9 cellular contexts compared by ENCODE assay signal in the genomic region with DNA sequence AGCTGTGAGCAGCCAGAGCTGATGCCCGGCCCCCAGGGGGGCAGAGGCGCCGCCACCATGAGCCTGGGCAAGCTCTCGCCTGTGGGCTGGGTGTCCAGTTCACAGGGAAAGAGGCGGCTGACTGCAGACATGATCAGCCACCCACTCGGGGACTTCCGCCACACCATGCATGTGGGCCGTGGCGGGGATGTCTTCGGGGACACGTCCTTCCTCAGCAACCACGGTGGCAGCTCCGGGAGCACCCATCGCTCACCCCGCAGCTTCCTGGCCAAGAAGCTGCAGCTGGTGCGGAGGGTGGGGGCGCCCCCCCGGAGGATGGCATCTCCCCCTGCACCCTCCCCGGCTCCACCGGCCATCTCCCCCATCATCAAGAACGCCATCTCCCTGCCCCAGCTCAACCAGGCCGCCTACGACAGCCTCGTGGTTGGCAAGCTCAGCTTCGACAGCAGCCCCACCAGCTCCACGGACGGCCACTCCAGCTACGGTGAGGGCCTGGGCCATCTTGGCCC. TPM values are rescaled to one million over a fixed set of nuclear protein-coding genes. Genes with fewer than 3 reads are reported as not detected.
DNase-seq lines count a peak whose midpoint lies in the region; ATAC-seq lines count a peak whose summit lies in the region.
"Had no signal": no experiment of that assay in that cellular context is flagged by ENCODE, and none has a peak within 500 bp of the region (broad histone marks: within the 10 kb centered on the region; RNA-seq: fewer than 3 reads in every experiment).

No MANE protein-coding gene starts in this region.

- peak overlapping the region in 10 of 11 experiments; percentile 11 to 67 (median 27); a peak in 14 of 22 replicates for H3K9ac ChIP-seq in BLaER1 treated with 17β-estradiol and CSF1 and Interleukin-3, amounts not matched to agents 10 nM and 100 nM

- no peaks in the 10 kb centered on the region for H3K9me3 ChIP-seq in BLaER1 treated with 17β-estradiol and CSF1 and Interleukin-3, amounts not matched to agents 10 nM and 100 nM (replicated peaks in 1 of 11)

- peaks cover 24 to 36% of the 10 kb centered on the region in 2 donors for H3K4me1 Mint-ChIP-seq in natural killer cell treated with Interleukin-12 subunit alpha and Interleukin-12 subunit beta and Interleukin-15 and Interleukin-18, amount 100 ng/mL, for 72 hours (ENCODE audit: low read depth in 2 of 2)

- H4K20me1 ChIP-seq in BLaER1 treated with 17β-estradiol and CSF1 and Interleukin-3, amounts not matched to agents 10 nM and 100 nM = peaks cover 0 to 3% (median 0%) of the 10 kb centered on the region in 11 experiments; a peak in 8 of 22 replicates

- peak overlapping the region in 7 of 11 experiments; percentile 17 to 77 (median 66); a peak in 14 of 22 replicates for H3K27ac ChIP-seq in BLaER1 treated with 17β-estradiol and CSF1 and Interleukin-3, amounts not matched to agents 10 nM and 100 nM
- peak overlapping the region; percentile 89 for H3K27ac ChIP-seq in caudate nucleus (ENCODE audit: low read depth, low read length)

- peak overlapping the region; percentile 82 to 84 for H3K27ac Mint-ChIP-seq in natural killer cell treated with Interleukin-12 subunit alpha and Interleukin-12 subunit beta and Interleukin-15 and Interleukin-18, amount 100 ng/mL, for 72 hours

- H3K9me3 Mint-ChIP-seq in natural killer cell treated with Interleukin-12 subunit alpha and Interleukin-12 subunit beta and Interleukin-15 and Interleukin-18, amount 100 ng/mL, for 72 hours = no peaks in the 10 kb centered on the region

- peak overlapping the region; percentile 52 to 93 (median 89) for H3K4me2 ChIP-seq in BLaER1 treated with 17β-estradiol and CSF1 and Interleukin-3, amounts not matched to agents 10 nM and 100 nM

- no peaks in the 10 kb centered on the region for H3K36me3 ChIP-seq in BLaER1 treated with 17β-estradiol and CSF1 and Interleukin-3, amounts not matched to agents 10 nM and 100 nM

- DNase-seq in activated CD4-positive, alpha-beta T cell treated with anti-CD3 and anti-CD28 coated beads for 1 hour = peak; percentile 23
- DNase-seq in caudate nucleus (lab: John Stamatoyannopoulos, UW) (peak in 24 of 61 donors; percentile 17 to 70 (median 44)), NCI-H1092 (lab: John Stamatoyannopoulos, UW) (no peak), HuH-7.5 (ENCODE audit: low spot score) (no peak), NCI-H2107 treated with DMSO at 0.1 percent for 48 hours (lab: John Stamatoyannopoulos, UW; ENCODE audit: unreplicated experiment) (no peak), DMS114 treated with DMSO at 0.1 percent for 48 hours (lab: John Stamatoyannopoulos, UW; ENCODE audit: unreplicated experiment) (no peak)
- peak; percentile 90 for DNase-seq in natural killer cell treated with Interleukin-12 subunit alpha and Interleukin-12 subunit beta and Interleukin-15 and Interleukin-18, amount 100 ng/mL, for 72 hours (ENCODE audit: low spot score)

- no peaks in the 10 kb centered on the region for H3K36me3 Mint-ChIP-seq in natural killer cell treated with Interleukin-12 subunit alpha and Interleukin-12 subunit beta and Interleukin-15 and Interleukin-18, amount 100 ng/mL, for 72 hours

- H3K27me3 Mint-ChIP-seq in natural killer cell treated with Interleukin-12 subunit alpha and Interleukin-12 subunit beta and Interleukin-15 and Interleukin-18, amount 100 ng/mL, for 72 hours = peaks cover 17 to 18% of the 10 kb centered on the region in 2 donors

- peak; percentile 71 to 82 for ATAC-seq in natural killer cell treated with Interleukin-12 subunit alpha and Interleukin-12 subunit beta and Interleukin-15 and Interleukin-18, amount 100 ng/mL, for 72 hours

- peaks cover 14 to 44% (median 27%) of the 10 kb centered on the region in 11 experiments for H3K27me3 ChIP-seq in BLaER1 treated with 17β-estradiol and CSF1 and Interleukin-3, amounts not matched to agents 10 nM and 100 nM

- H3K4me3 Mint-ChIP-seq in natural killer cell treated with Interleukin-12 subunit alpha and Interleukin-12 subunit beta and Interleukin-15 and Interleukin-18, amount 100 ng/mL, for 72 hours = peak overlapping the region; percentile 80

- H3K4me3 ChIP-seq in BLaER1 treated with 17β-estradiol and CSF1 and Interleukin-3, amounts not matched to agents 10 nM and 100 nM = peak overlapping the region in 8 of 10 experiments; percentile 6 to 50 (median 24); a peak in 10 of 20 replicates

- peaks cover 37 to 83% (median 72%) of the 10 kb centered on the region in 10 experiments for H3K4me1 ChIP-seq in BLaER1 treated with 17β-estradiol and CSF1 and Interleukin-3, amounts not matched to agents 10 nM and 100 nM

RNA-seq across cellular contexts. Expression of a gene that starts 6.1 kb away (rescaled TPM):
- 1 to 10 TPM; 1.9 to 3.5 TPM for total RNA-seq in natural killer cell treated with Interleukin-12 subunit alpha and Interleukin-12 subunit beta and Interleukin-15 and Interleukin-18, amount 100 ng/mL, for 72 hours

RNA-seq across cellular contexts. Expression of a gene that starts 13.5 kb away (rescaled TPM):
- not detected for total RNA-seq in natural killer cell treated with Interleukin-12 subunit alpha and Interleukin-12 subunit beta and Interleukin-15 and Interleukin-18, amount 100 ng/mL, for 72 hours
- total RNA-seq: pulmonary artery endothelial cell had no signal

RNA-seq across cellular contexts. Expression of a gene that starts 42.3 kb away (rescaled TPM):
- 100 to 1,000 TPM in 1 of 2 donors, 10 to 100 TPM in 1; 85.5 to 142 TPM for total RNA-seq in natural killer cell treated with Interleukin-12 subunit alpha and Interleukin-12 subunit beta and Interleukin-15 and Interleukin-18, amount 100 ng/mL, for 72 hours

RNA-seq across cellular contexts. Expression of a gene that starts 47.2 kb away (rescaled TPM):
- total RNA-seq in natural killer cell treated with Interleukin-12 subunit alpha and Interleukin-12 subunit beta and Interleukin-15 and Interleukin-18, amount 100 ng/mL, for 72 hours = under 1 TPM; 0.38 to 0.53 TPM

Comparison
In these comparisons a context has a peak if more than half of its experiments do, and no peak if none do; other contexts are left out.
1. DNase-seq: peak in activated CD4-positive, alpha-beta T cell treated with anti-CD3 and anti-CD28 coated beads for 1 hour (single experiment) and natural killer cell treated with Interleukin-12 subunit alpha and Interleukin-12 subunit beta and Interleukin-15 and Interleukin-18, amount 100 ng/mL, for 72 hours (single experiment); none in NCI-H1092 (single experiment), HuH-7.5 (single experiment), NCI-H2107 treated with DMSO at 0.1 percent for 48 hours (single experiment) and DMS114 treated with DMSO at 0.1 percent for 48 hours (single experiment).